In genomic region chr20:5002077-5002413, GRCh38 we compare ENCODE assay signal across 9 cellular contexts. TPM values are rescaled to one million over a fixed set of nuclear protein-coding genes. Genes with fewer than 3 reads are reported as not detected.
DNase-seq lines count a peak whose midpoint lies in the region; ATAC-seq, FAIRE-seq and TF ChIP-seq lines count a peak whose summit lies in the region.
"Had no signal": no experiment of that assay in that cellular context is flagged by ENCODE, and none has a peak within 500 bp of the region (broad histone marks: within the 10 kb centered on the region; RNA-seq: fewer than 3 reads in every experiment).

No MANE protein-coding gene starts in this region.

- H3K36me3 ChIP-seq in left lung (no peaks in the 10 kb centered on the region), thoracic aorta (no peaks in the 10 kb centered on the region), small intestine (ENCODE audit: control insufficient read depth in 2 of 2, insufficient read depth in 2 of 2, low read length in 2 of 2) (no peaks in the 10 kb centered on the region)

- WGBS in small intestine, 3 donors: 14 to 24% (median 21%) methylated on average over 5 of the region's 5 CpGs

- H3K4me3 ChIP-seq in left lung: peak overlapping the region; percentile 45 to 84
- peak overlapping the region; percentile 87 for H3K4me3 ChIP-seq in thoracic aorta
- H3K4me3 ChIP-seq in small intestine (ENCODE audit: low read depth in 1 of 2, low read length in 2 of 2): peak overlapping the region in 1 of 2 donors; percentile 89

- no peak for TF ChIP-seq CTCF in left lung (IDR thresholded peaks at IDR 0.05)
- TF ChIP-seq CTCF in thoracic aorta (IDR thresholded peaks at IDR 0.05): no peak

- H3K27me3 Mint-ChIP-seq in activated naive CD4-positive, alpha-beta T cell treated with anti-CD3 and anti-CD28 coated beads for 36 hours (ENCODE audit: low read depth): no peaks in the 10 kb centered on the region
- peaks cover 2% of the 10 kb centered on the region for H3K27me3 Mint-ChIP-seq in activated naive CD8-positive, alpha-beta T cell treated with anti-CD3 and anti-CD28 coated beads, Interleukin-2, amount 50 U/mL, for 24 hours

- peak overlapping the region; percentile 87 for H3K4me3 Mint-ChIP-seq in activated naive CD4-positive, alpha-beta T cell treated with anti-CD3 and anti-CD28 coated beads for 36 hours
- peak overlapping the region; percentile 83 for H3K4me3 Mint-ChIP-seq in activated naive CD8-positive, alpha-beta T cell treated with anti-CD3 and anti-CD28 coated beads, Interleukin-2, amount 50 U/mL, for 24 hours

- peaks cover 27% of the 10 kb centered on the region for H3K4me1 Mint-ChIP-seq in activated naive CD4-positive, alpha-beta T cell treated with anti-CD3 and anti-CD28 coated beads for 36 hours (ENCODE audit: low read depth)
- H3K4me1 Mint-ChIP-seq in activated naive CD8-positive, alpha-beta T cell treated with anti-CD3 and anti-CD28 coated beads, Interleukin-2, amount 50 U/mL, for 24 hours: peaks cover 36% of the 10 kb centered on the region

- no peak for ATAC-seq in activated naive CD4-positive, alpha-beta T cell treated with anti-CD3 and anti-CD28 coated beads, Interleukin-2, amount 50 U/mL, for 72 hours
- ATAC-seq in activated naive CD8-positive, alpha-beta T cell treated with anti-CD3 and anti-CD28 coated beads, Interleukin-2, amount 50 U/mL, for 24 hours: no peak
- ATAC-seq in left lung: no peak
- ATAC-seq in thoracic aorta (ENCODE audit: insufficient number of reproducible peaks, low FRiP score, low read depth): no peak

- H3K27ac ChIP-seq in left lung: no peak overlapping the region
- H3K27ac ChIP-seq in thoracic aorta: no peak overlapping the region
- H3K27ac ChIP-seq in small intestine (ENCODE audit: low read depth in 1 of 2, low read length in 1 of 2): peak overlapping the region in 1 of 2 donors; percentile 72
- H3K27ac ChIP-seq: SJSA1 had no signal

- H3K4me1 ChIP-seq in left lung (peaks cover 6 to 37% of the 10 kb centered on the region in 2 donors), thoracic aorta (ENCODE audit: control insufficient read depth in 1 of 2, low read depth in 2 of 2) (peaks cover 6 to 23% of the 10 kb centered on the region in 2 donors), small intestine (ENCODE audit: control insufficient read depth in 2 of 2, insufficient read depth in 1 of 2, low read depth in 1 of 2, low read length in 1 of 2) (peaks cover 3 to 6% of the 10 kb centered on the region in 2 donors)

- no peak for FAIRE-seq in small intestine (lab: Jason Lieb, UNC)

- CTCF ChIA-PET in activated naive CD4-positive, alpha-beta T cell treated with anti-CD3 and anti-CD28 coated beads for 36 hours (lab: Charles Lee): no interaction called here

- H3K27ac Mint-ChIP-seq in activated naive CD4-positive, alpha-beta T cell treated with anti-CD3 and anti-CD28 coated beads for 36 hours: no peak overlapping the region
- peak overlapping the region in 1 of 2 donors; percentile 82 for H3K27ac Mint-ChIP-seq in activated naive CD4-positive, alpha-beta T cell treated with anti-CD3 and anti-CD28 coated beads, Interleukin-2, amount 50 U/mL, for 72 hours
- H3K27ac Mint-ChIP-seq in activated naive CD8-positive, alpha-beta T cell treated with anti-CD3 and anti-CD28 coated beads, Interleukin-2, amount 50 U/mL, for 24 hours: peak overlapping the region; percentile 70

- no peaks in the 10 kb centered on the region for H3K9me3 Mint-ChIP-seq in activated naive CD4-positive, alpha-beta T cell treated with anti-CD3 and anti-CD28 coated beads for 36 hours
- no peaks in the 10 kb centered on the region for H3K9me3 Mint-ChIP-seq in activated naive CD4-positive, alpha-beta T cell treated with anti-CD3 and anti-CD28 coated beads, Interleukin-2, amount 50 U/mL, for 72 hours
- H3K9me3 Mint-ChIP-seq in activated naive CD8-positive, alpha-beta T cell treated with anti-CD3 and anti-CD28 coated beads, Interleukin-2, amount 50 U/mL, for 24 hours: no peaks in the 10 kb centered on the region

- intact Hi-C loops in activated naive CD4-positive, alpha-beta T cell treated with anti-CD3 and anti-CD28 coated beads for 36 hours (cut with micrococcal nuclease): loop anchor here (5.0 kb wide), 1 partner anchor 55 kb away; no protein-coding TSS in a partner anchor
- intact Hi-C loops in left lung (cut with DNase I): no loop called here

- H3K36me3 Mint-ChIP-seq in activated naive CD4-positive, alpha-beta T cell treated with anti-CD3 and anti-CD28 coated beads for 36 hours (ENCODE audit: low read depth): peaks cover 6% of the 10 kb centered on the region
- H3K36me3 Mint-ChIP-seq in activated naive CD4-positive, alpha-beta T cell treated with anti-CD3 and anti-CD28 coated beads, Interleukin-2, amount 50 U/mL, for 72 hours: peaks cover 4 to 6% of the 10 kb centered on the region in 2 donors
- peaks cover 6% of the 10 kb centered on the region for H3K36me3 Mint-ChIP-seq in activated naive CD8-positive, alpha-beta T cell treated with anti-CD3 and anti-CD28 coated beads, Interleukin-2, amount 50 U/mL, for 24 hours (ENCODE audit: low read depth)

- DNase-seq in activated naive CD4-positive, alpha-beta T cell treated with anti-CD3 and anti-CD28 coated beads for 36 hours: no peak
- no peak for DNase-seq in activated naive CD4-positive, alpha-beta T cell treated with anti-CD3 and anti-CD28 coated beads, Interleukin-2, amount 50 U/mL, for 72 hours (ENCODE audit: low spot score in 2 of 2)
- peak; percentile 11 for DNase-seq in activated naive CD8-positive, alpha-beta T cell treated with anti-CD3 and anti-CD28 coated beads, Interleukin-2, amount 50 U/mL, for 24 hours
- no peak for DNase-seq in left lung
- DNase-seq in thoracic aorta (ENCODE audit: low spot score): no peak
- DNase-seq in hippocampal formation (lab: John Stamatoyannopoulos, UW): no peak
- no peak for DNase-seq in NCI-H128 (lab: John Stamatoyannopoulos, UW; ENCODE audit: unreplicated experiment)
- no peak for DNase-seq in small intestine

- H3K9me3 ChIP-seq in left lung (no peaks in the 10 kb centered on the region), thoracic aorta (no peaks in the 10 kb centered on the region), small intestine (ENCODE audit: control insufficient read depth, low read depth) (no peaks in the 10 kb centered on the region)
- H3K9me3 ChIP-seq: SJSA1 had no signal

- H3K27me3 ChIP-seq in left lung (no peaks in the 10 kb centered on the region), thoracic aorta (replicated peaks; ENCODE audit: insufficient read depth) (no peaks in the 10 kb centered on the region), small intestine (ENCODE audit: control insufficient read depth in 2 of 2, insufficient read depth in 2 of 2, low read length in 2 of 2) (no peaks in the 10 kb centered on the region)
- H3K27me3 ChIP-seq: SJSA1 had no signal

RNA-seq across cellular contexts. Expression of gene SLC23A2, which starts 0.7 kb away (rescaled TPM):
- 10 to 100 TPM; 16.4 to 18.1 TPM for total RNA-seq in activated naive CD4-positive, alpha-beta T cell treated with anti-CD3 and anti-CD28 coated beads for 36 hours
- 10 to 100 TPM; 20.1 to 21.5 TPM for total RNA-seq in activated naive CD4-positive, alpha-beta T cell treated with anti-CD3 and anti-CD28 coated beads, Interleukin-2, amount 50 U/mL, for 72 hours
- 10 to 100 TPM; 15.8 to 27.1 TPM for total RNA-seq in left lung
- 10 to 100 TPM; 32.1 to 51.9 TPM for total RNA-seq in thoracic aorta
- polyA plus RNA-seq in small intestine: 1 to 10 TPM; 1.4 to 5.1 (median 3.4) TPM
